ENCODE assay signal across 8 cellular contexts in the genomic region with DNA sequence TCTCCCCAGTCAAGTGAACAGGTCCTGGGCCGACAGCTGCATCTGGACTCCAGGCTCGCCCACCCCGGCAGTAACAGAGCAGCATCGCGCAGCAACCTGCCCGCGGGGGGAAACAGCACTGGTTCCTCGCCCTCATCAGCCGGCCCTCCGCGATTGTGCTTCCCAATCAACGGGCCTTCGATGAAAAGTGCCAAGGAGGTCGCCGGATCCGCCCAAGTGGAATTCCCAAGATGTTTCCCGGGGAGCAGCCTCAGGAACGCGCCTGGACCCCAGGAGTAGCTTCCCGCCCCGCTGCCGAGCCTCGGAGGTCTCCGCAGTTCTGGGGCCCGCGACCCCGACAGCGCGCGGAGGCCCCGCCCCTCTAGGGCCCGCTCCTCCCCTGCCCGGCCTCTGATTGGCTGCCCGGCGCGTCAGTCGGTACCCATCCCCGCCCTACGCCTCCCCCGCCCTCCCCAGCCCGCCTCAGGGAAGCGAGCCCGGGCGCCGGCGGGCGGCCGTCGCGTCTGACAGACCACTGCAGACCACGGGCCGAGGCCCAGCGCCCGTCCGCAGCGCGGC. TPM values are rescaled to one million over a fixed set of nuclear protein-coding genes. Genes with fewer than 3 reads are reported as not detected.
A peak's percentile ranks its signal among the peaks of the same experiment; 100 is the strongest.
DNase-seq lines count a peak whose midpoint lies in the region; ATAC-seq lines count a peak whose summit lies in the region.

A gene (plus strand): TSS at position 460 of the 558 bp plus-strand sequence. CDS start 103 bp downstream, outside the sequence.

- peaks cover 19% of the 10 kb centered on the region for H3K27me3 Mint-ChIP-seq in activated CD4-positive, alpha-beta memory T cell treated with anti-CD3 and anti-CD28 coated beads, Interleukin-2, amount 10 ng/mL, durations not matched to agents 7 days and 5 days

- DNase-seq in C1 segment of cervical spinal cord (lab: John Stamatoyannopoulos, UW) (peak; percentile 8 to 82 (median 54)), NCI-H82 (lab: John Stamatoyannopoulos, UW) (peak; percentile 88), ecto neural progenitor cell (ENCODE audit: low spot score) (peak; percentile 96), medulla oblongata (ENCODE audit: extremely low spot score) (peak; percentile 79)
- peak; percentile 88 for DNase-seq in activated CD4-positive, alpha-beta memory T cell treated with anti-CD3 and anti-CD28 coated beads, Interleukin-2, amount 10 ng/mL, durations not matched to agents 7 days and 5 days
- peak; percentile 78 for DNase-seq in stimulated activated CD8-positive, alpha-beta memory T cell treated with anti-CD3 and anti-CD28 coated beads, Interleukin-12 subunit alpha, Interleukin-12 subunit beta, amount 100 ng/mL, for 1 hour (ENCODE audit: low read depth)

- peaks cover 31% of the 10 kb centered on the region for H3K4me1 Mint-ChIP-seq in activated CD4-positive, alpha-beta memory T cell treated with anti-CD3 and anti-CD28 coated beads, Interleukin-2, amount 10 ng/mL, durations not matched to agents 7 days and 5 days

- H3K9me3 Mint-ChIP-seq in activated CD4-positive, alpha-beta memory T cell treated with anti-CD3 and anti-CD28 coated beads, Interleukin-2, amount 10 ng/mL, durations not matched to agents 7 days and 5 days: no peaks in the 10 kb centered on the region

- ATAC-seq in GM19395 (IDR thresholded peaks at IDR 0.05; ENCODE audit: unreplicated experiment): peak; percentile 97
- peak; percentile 83 for ATAC-seq in HG03469 (IDR thresholded peaks at IDR 0.05; ENCODE audit: unreplicated experiment)

- H3K4me3 Mint-ChIP-seq in activated CD4-positive, alpha-beta memory T cell treated with anti-CD3 and anti-CD28 coated beads, Interleukin-2, amount 10 ng/mL, durations not matched to agents 7 days and 5 days: peak within 1 kb of the TSS; percentile 79

- peak within 1 kb of the TSS; percentile 73 for H3K27ac Mint-ChIP-seq in activated CD4-positive, alpha-beta memory T cell treated with anti-CD3 and anti-CD28 coated beads, Interleukin-2, amount 10 ng/mL, durations not matched to agents 7 days and 5 days

- CTCF ChIA-PET in activated CD4-positive, alpha-beta memory T cell treated with anti-CD3 and anti-CD28 coated beads, Interleukin-2, amount 10 ng/mL, durations not matched to agents 7 days and 5 days (lab: Charles Lee): interaction anchor here (0.8 to 3.1 kb wide), 9 partner anchors 12 to 230 kb away, joined by 3 to 42 read pairs (median 4); no protein-coding TSS in a partner anchor

- H3K36me3 Mint-ChIP-seq in activated CD4-positive, alpha-beta memory T cell treated with anti-CD3 and anti-CD28 coated beads, Interleukin-2, amount 10 ng/mL, durations not matched to agents 7 days and 5 days (ENCODE audit: low read depth): peaks cover 22% of the 10 kb centered on the region

- POLR2A ChIA-PET in activated CD4-positive, alpha-beta memory T cell treated with anti-CD3 and anti-CD28 coated beads, Interleukin-2, amount 10 ng/mL, durations not matched to agents 7 days and 5 days (lab: Charles Lee): interaction anchor here (0.7 to 4.3 kb wide), 21 partner anchors 10 to 292 kb away, joined by 3 to 122 read pairs (median 4); a partner anchor contains a TSS

RNA-seq across cellular contexts. Expression of the gene that starts here (rescaled TPM):
- total RNA-seq in activated CD4-positive, alpha-beta memory T cell treated with anti-CD3 and anti-CD28 coated beads, Interleukin-2, amount 10 ng/mL, durations not matched to agents 7 days and 5 days: 10 to 100 TPM; 31.1 to 34.6 TPM

Comparison
In these comparisons a context has a peak if more than half of its experiments do, and no peak if none do; other contexts are left out.
1. Peak in every context shown above with its lines: DNase-seq and ATAC-seq.